8 cellular contexts compared by ENCODE assay signal in the genomic region with DNA sequence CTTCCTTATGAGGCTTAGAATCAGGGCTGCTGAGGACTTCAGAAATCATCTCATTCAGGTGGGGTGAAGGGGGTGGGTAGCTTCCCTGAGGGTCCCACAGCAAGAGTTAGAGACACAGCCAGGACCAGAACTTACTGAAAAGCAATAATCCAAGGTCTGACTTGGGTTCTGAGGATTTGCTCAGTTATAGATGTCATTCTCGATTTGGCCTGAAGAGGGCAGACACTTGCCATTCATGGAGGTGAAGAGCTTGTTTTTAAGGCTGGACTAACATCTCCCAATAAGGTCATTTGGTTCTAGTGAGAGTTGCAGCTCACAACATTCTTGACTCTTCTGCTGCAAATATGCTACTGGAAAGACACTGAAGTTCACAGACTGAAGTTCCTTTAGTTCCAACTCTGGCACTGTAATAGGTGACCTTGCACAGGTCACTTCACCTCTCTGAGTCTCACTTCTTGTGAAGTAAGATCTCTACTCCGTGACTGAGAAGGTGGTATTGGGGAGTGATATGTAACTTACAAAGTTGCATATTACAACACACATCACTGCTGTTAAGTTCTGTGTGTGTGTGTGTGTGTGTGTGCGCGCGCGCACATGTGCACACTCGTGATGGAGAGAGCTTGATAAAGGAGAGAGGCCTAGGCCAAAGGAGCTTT.
A peak's percentile ranks its signal among the peaks of the same experiment; 100 is the strongest.
DNase-seq lines count a peak whose midpoint lies in the region; ATAC-seq, FAIRE-seq and TF ChIP-seq lines count a peak whose summit lies in the region.

No MANE protein-coding gene starts in this region.

- DNase-seq in CD1c-positive myeloid dendritic cell (ENCODE audit: extremely low spot score) (peak; percentile 69), NCI-H146 treated with DMSO at 0.1 percent for 48 hours (lab: John Stamatoyannopoulos, UW; ENCODE audit: unreplicated experiment) (peak; percentile 56), fibroblast of pulmonary artery (ENCODE audit: low read depth) (peak; percentile 90)
- DNase-seq in effector CD8-positive, alpha-beta T cell (lab: John Stamatoyannopoulos, UW), result no peak

- FAIRE-seq in TTC549 (lab: Jason Lieb, UNC), result peak; percentile 41

- H3K4me1 ChIP-seq in neutrophil (ENCODE audit: control insufficient read depth in 1 of 2, insufficient read depth in 1 of 2, low read depth in 1 of 2, low read length in 1 of 2), result peaks cover 13% of the 10 kb centered on the region in 2 experiments

- H3K9me3 ChIP-seq in neutrophil, result no peaks in the 10 kb centered on the region

- H3K27me3 ChIP-seq in neutrophil, result no peaks in the 10 kb centered on the region

- no peak overlapping the region for H3K27ac ChIP-seq in neutrophil

- TF ChIP-seq CTCF in fibroblast of pulmonary artery (IDR thresholded peaks at IDR 0.05; ENCODE audit: low read length, missing control alignments) (peak; percentile 77), neutrophil (IDR thresholded peaks at IDR 0.05) (peak; percentile 70)

- no peaks in the 10 kb centered on the region for H3K36me3 ChIP-seq in neutrophil

- ATAC-seq in GM18505 (IDR thresholded peaks at IDR 0.05; ENCODE audit: unreplicated experiment) (peak; percentile 72), HG02870 (IDR thresholded peaks at IDR 0.05; ENCODE audit: unreplicated experiment) (peak; percentile 77)

- no peak for TF ChIP-seq POLR2A in GM18505 (IDR thresholded peaks at IDR 0.05; ENCODE audit: borderline replicate concordance, extremely low read depth, insufficient read depth, insufficient read length)

- H3K4me3 ChIP-seq in fibroblast of pulmonary artery (replicated peaks; ENCODE audit: low read depth, low read length), result no peak overlapping the region
- no peak overlapping the region for H3K4me3 ChIP-seq in neutrophil (ENCODE audit: low read depth in 1 of 2, low read length in 1 of 2)
